Comparison of ENCODE assay signal across 29 cellular contexts in genomic region chr12:49410833-49411232, GRCh38.
"Had no signal": no experiment of that assay in that cellular context is flagged by ENCODE, and none has a peak within 500 bp of the region (broad histone marks: within the 10 kb centered on the region; RNA-seq: fewer than 3 reads in every experiment).

No MANE protein-coding gene starts in this region.

- ATAC-seq: activated CD4-positive, alpha-beta T cell treated with anti-CD3 and anti-CD28 coated beads for 36 hours; activated CD8-positive, alpha-beta memory T cell treated with anti-CD3 and anti-CD28 coated beads, Interleukin-2, amount 10 ng/mL, durations not matched to agents 7 days and 5 days; activated CD8-positive, alpha-beta T cell treated with anti-CD3 and anti-CD28 coated beads, Interleukin-2, amount 10 ng/mL, durations not matched to agents 7 days and 5 days; activated naive CD8-positive, alpha-beta T cell treated with anti-CD3 and anti-CD28 coated beads, Interleukin-2, amount 50 U/mL, for 24 hours; effector memory CD8-positive, alpha-beta T cell; gastroesophageal sphincter; left cardiac atrium; left ventricle myocardium superior; mucosa of descending colon; natural killer cell treated with Interleukin-12 subunit alpha and Interleukin-12 subunit beta and Interleukin-15 and Interleukin-18, amount 100 ng/mL, for 72 hours; stimulated activated memory B cell treated with anti-CD40 and anti-IgM and Interleukin-4, amounts not matched to agents 10 μg/mL and 1 μg/mL and 100 μg/mL, for 72 hours had no signal

- H3K4me1 Mint-ChIP-seq: activated CD8-positive, alpha-beta memory T cell treated with anti-CD3 and anti-CD28 coated beads, Interleukin-2, amount 10 ng/mL, durations not matched to agents 7 days and 5 days had no signal

- DNase-seq: activated CD4-positive, alpha-beta T cell treated with anti-CD3 and anti-CD28 coated beads for 36 hours; activated CD4-positive, CD25-positive, alpha-beta regulatory T cell; activated CD8-positive, alpha-beta memory T cell treated with anti-CD3 and anti-CD28 coated beads, Interleukin-2, amount 10 ng/mL, durations not matched to agents 7 days and 5 days; activated CD8-positive, alpha-beta T cell treated with anti-CD3 and anti-CD28 coated beads, Interleukin-2, amount 10 ng/mL, durations not matched to agents 7 days and 5 days; activated naive CD8-positive, alpha-beta T cell treated with anti-CD3 and anti-CD28 coated beads, Interleukin-2, amount 50 U/mL, for 24 hours; activated T-cell treated with anti-CD3 and anti-CD28 coated beads, Interleukin-2, amount 50 U/mL, for 48 hours; amygdala; caudate nucleus; cortex of kidney; effector memory CD8-positive, alpha-beta T cell; erythroblast; hippocampal formation; left cardiac atrium; left ventricle myocardium superior; mucosa of descending colon; sigmoid colon; small intestine; stimulated activated CD4-positive, alpha-beta T cell treated with anti-CD3 and anti-CD28 coated beads, Interleukin-1b, Interleukin-23, amount 100 ng/mL, for 48 hours; stimulated activated CD4-positive, alpha-beta T cell treated with anti-CD3 and anti-CD28 coated beads, Interleukin-4, amount 100 ng/mL, for 4 hours; stimulated activated CD8-positive, alpha-beta memory T cell treated with anti-CD3 and anti-CD28 coated beads, Interleukin-4, amount 100 ng/mL, for 48 hours; testis; transverse colon; uterus had no signal

- H3K27me3 Mint-ChIP-seq: activated CD4-positive, alpha-beta T cell treated with anti-CD3 and anti-CD28 coated beads for 36 hours; activated CD8-positive, alpha-beta memory T cell treated with anti-CD3 and anti-CD28 coated beads, Interleukin-2, amount 10 ng/mL, durations not matched to agents 7 days and 5 days; activated naive CD4-positive, alpha-beta T cell treated with anti-CD3 and anti-CD28 coated beads, Interleukin-2, amount 50 U/mL, for 24 hours; activated naive CD8-positive, alpha-beta T cell treated with anti-CD3 and anti-CD28 coated beads, Interleukin-2, amount 50 U/mL, for 24 hours; effector memory CD8-positive, alpha-beta T cell; natural killer cell treated with Interleukin-12 subunit alpha and Interleukin-12 subunit beta and Interleukin-15 and Interleukin-18, amount 100 ng/mL, for 72 hours; progenitor cell of endocrine pancreas; stimulated activated memory B cell treated with anti-CD40 and anti-IgM and Interleukin-4, amounts not matched to agents 10 μg/mL and 1 μg/mL and 100 μg/mL, for 72 hours had no signal

- H3K4me3 Mint-ChIP-seq: activated CD4-positive, alpha-beta T cell treated with anti-CD3 and anti-CD28 coated beads for 36 hours; activated CD8-positive, alpha-beta memory T cell treated with anti-CD3 and anti-CD28 coated beads, Interleukin-2, amount 10 ng/mL, durations not matched to agents 7 days and 5 days; activated CD8-positive, alpha-beta T cell treated with anti-CD3 and anti-CD28 coated beads, Interleukin-2, amount 10 ng/mL, durations not matched to agents 7 days and 5 days; activated naive CD4-positive, alpha-beta T cell treated with anti-CD3 and anti-CD28 coated beads, Interleukin-2, amount 50 U/mL, for 24 hours; activated naive CD8-positive, alpha-beta T cell treated with anti-CD3 and anti-CD28 coated beads, Interleukin-2, amount 50 U/mL, for 24 hours; effector memory CD8-positive, alpha-beta T cell; natural killer cell treated with Interleukin-12 subunit alpha and Interleukin-12 subunit beta and Interleukin-15 and Interleukin-18, amount 100 ng/mL, for 72 hours; stimulated activated memory B cell treated with anti-CD40 and anti-IgM and Interleukin-4, amounts not matched to agents 10 μg/mL and 1 μg/mL and 100 μg/mL, for 72 hours had no signal

- H3K36me3 Mint-ChIP-seq: natural killer cell treated with Interleukin-12 subunit alpha and Interleukin-12 subunit beta and Interleukin-15 and Interleukin-18, amount 100 ng/mL, for 72 hours had no signal

- H3K27ac Mint-ChIP-seq: activated CD4-positive, alpha-beta T cell treated with anti-CD3 and anti-CD28 coated beads for 36 hours; activated CD8-positive, alpha-beta memory T cell treated with anti-CD3 and anti-CD28 coated beads, Interleukin-2, amount 10 ng/mL, durations not matched to agents 7 days and 5 days; activated CD8-positive, alpha-beta T cell treated with anti-CD3 and anti-CD28 coated beads, Interleukin-2, amount 10 ng/mL, durations not matched to agents 7 days and 5 days; activated naive CD4-positive, alpha-beta T cell treated with anti-CD3 and anti-CD28 coated beads, Interleukin-2, amount 50 U/mL, for 24 hours; activated naive CD8-positive, alpha-beta T cell treated with anti-CD3 and anti-CD28 coated beads, Interleukin-2, amount 50 U/mL, for 24 hours; activated T-helper 2 cell treated with anti-CD3 and anti-CD28 coated beads, Interferon-gamma antibody, Interleukin-2, Interleukin-4, amounts not matched to agents 10 μg/mL and 5 μg/mL and 100 μg/mL, durations not matched to agents 14 hours and 24 hours and 36 hours; effector memory CD8-positive, alpha-beta T cell; natural killer cell treated with Interleukin-12 subunit alpha and Interleukin-12 subunit beta and Interleukin-15 and Interleukin-18, amount 100 ng/mL, for 72 hours; progenitor cell of endocrine pancreas; stimulated activated memory B cell treated with anti-CD40 and anti-IgM and Interleukin-4, amounts not matched to agents 10 μg/mL and 1 μg/mL and 100 μg/mL, for 72 hours had no signal

- H3K9me3 Mint-ChIP-seq: activated naive CD4-positive, alpha-beta T cell treated with anti-CD3 and anti-CD28 coated beads, Interleukin-2, amount 50 U/mL, for 24 hours; activated naive CD8-positive, alpha-beta T cell treated with anti-CD3 and anti-CD28 coated beads, Interleukin-2, amount 50 U/mL, for 24 hours; activated T-helper 2 cell treated with anti-CD3 and anti-CD28 coated beads, Interferon-gamma antibody, Interleukin-2, Interleukin-4, amounts not matched to agents 10 μg/mL and 5 μg/mL and 100 μg/mL, durations not matched to agents 14 hours and 24 hours and 36 hours; effector memory CD8-positive, alpha-beta T cell; natural killer cell treated with Interleukin-12 subunit alpha and Interleukin-12 subunit beta and Interleukin-15 and Interleukin-18, amount 100 ng/mL, for 72 hours; stimulated activated memory B cell treated with anti-CD40 and anti-IgM and Interleukin-4, amounts not matched to agents 10 μg/mL and 1 μg/mL and 100 μg/mL, for 72 hours had no signal
